Comparison of ENCODE assay signal across 11 cellular contexts in the genomic region with DNA sequence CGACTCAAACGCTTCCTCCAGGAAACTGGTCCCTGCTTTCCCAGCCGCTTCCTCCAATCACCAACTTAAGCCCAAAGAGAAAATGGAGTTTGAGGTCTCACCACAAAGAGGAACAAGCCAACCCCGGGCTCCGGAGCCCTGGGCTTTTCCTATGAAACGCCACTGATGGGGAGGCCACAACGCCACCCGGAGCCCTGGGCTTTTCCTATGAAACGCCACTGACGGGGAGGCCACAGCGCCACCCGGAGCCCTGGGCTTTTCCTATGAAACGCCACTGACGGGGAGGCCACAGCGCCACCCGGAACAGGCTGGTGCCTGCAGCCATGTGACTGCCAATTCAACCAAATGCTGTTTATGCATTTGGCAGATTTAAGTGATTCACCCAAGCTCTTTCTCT. TPM values are rescaled to one million over a fixed set of nuclear protein-coding genes. Genes with fewer than 3 reads are reported as not detected.
A peak's percentile ranks its signal among the peaks of the same experiment; 100 is the strongest.
DNase-seq lines count a peak whose midpoint lies in the region; ATAC-seq and TF ChIP-seq lines count a peak whose summit lies in the region.
"Had no signal": no experiment of that assay in that cellular context is flagged by ENCODE, and none has a peak within 500 bp of the region (broad histone marks: within the 10 kb centered on the region; RNA-seq: fewer than 3 reads in every experiment).

No MANE protein-coding gene starts in this region.

- no peak for TF ChIP-seq CTCF in GM10248 (IDR thresholded peaks at IDR 0.05; ENCODE audit: control extremely low read depth, extremely low read depth, low read depth, missing control alignments)

- H3K9me3 Mint-ChIP-seq in T-cell: no peaks in the 10 kb centered on the region
- H3K9me3 Mint-ChIP-seq: endodermal cell had no signal

- H3K27me3 Mint-ChIP-seq in T-cell: no peaks in the 10 kb centered on the region

- intact Hi-C loops in right cardiac atrium (cut with DNase I): no loop called here

- CTCF ChIA-PET in T-cell (lab: Charles Lee) (no interaction called here), GM10248 (lab: Yijun Ruan, JAX) (no interaction called here)

- H3K27me3 ChIP-seq in right cardiac atrium (ENCODE audit: control insufficient read depth, insufficient read depth): no peaks in the 10 kb centered on the region

- DNase-seq in stimulated activated CD4-positive, alpha-beta T cell treated with anti-CD3 and anti-CD28 coated beads, Interleukin-15, amount 100 ng/mL, for 24 hours: peak; percentile 48
- no peak for DNase-seq in stimulated activated CD4-positive, alpha-beta T cell treated with anti-CD3 and anti-CD28 coated beads, Interleukin-4, amount 100 ng/mL, for 4 hours
- DNase-seq in T-cell (peak in 1 of 34 experiments; percentile 32), right cardiac atrium (peak in 2 of 3 donors; percentile 76 to 79), GM10248 (ENCODE audit: extremely low spot score) (no peak), GM03348 (ENCODE audit: low spot score) (no peak)
- DNase-seq: endodermal cell, SHP77 treated with DMSO at 0.1 percent for 48 hours had no signal

- no peaks in the 10 kb centered on the region for H3K9me3 ChIP-seq in right cardiac atrium (ENCODE audit: control insufficient read depth, low read length)
- H3K9me3 ChIP-seq: Caco-2 had no signal

- H3K4me3 Mint-ChIP-seq in T-cell: peak overlapping the region in 2 of 3 donors; percentile 21 to 80
- H3K4me3 Mint-ChIP-seq: endodermal cell had no signal

- no peaks in the 10 kb centered on the region for H3K4me1 ChIP-seq in right cardiac atrium (ENCODE audit: control insufficient read depth, insufficient read depth, low read length)
- H3K4me1 ChIP-seq: Caco-2 had no signal

- no peaks in the 10 kb centered on the region for H3K36me3 Mint-ChIP-seq in T-cell

- 71% methylated on average over 16 of the region's 16 CpGs for WGBS in right cardiac atrium

- H3K27ac ChIP-seq in right cardiac atrium (ENCODE audit: low read length): no peak overlapping the region

- H3K27ac Mint-ChIP-seq in T-cell: peak overlapping the region in 1 of 2 donors; percentile 81

- H3K4me3 ChIP-seq in right cardiac atrium (ENCODE audit: low read length): no peak overlapping the region

- peaks cover 23 to 37% (median 36%) of the 10 kb centered on the region in 3 donors for H3K4me1 Mint-ChIP-seq in T-cell

- no peak for ATAC-seq in T-cell (replicated peaks in 1 of 4)
- no peak for ATAC-seq in right cardiac atrium
- no peak for ATAC-seq in HG02840 (IDR thresholded peaks at IDR 0.05; ENCODE audit: low FRiP score, unreplicated experiment)
- ATAC-seq in GM21367 (IDR thresholded peaks at IDR 0.05; ENCODE audit: unreplicated experiment): no peak

- POLR2A ChIA-PET in T-cell (lab: Charles Lee) (no interaction called here), GM10248 (lab: Yijun Ruan, JAX) (no interaction called here)

RNA-seq across cellular contexts. Expression of a gene that starts 45.8 kb away (rescaled TPM):
- total RNA-seq in T-cell: 1 to 10 TPM in 4 of 5 donors, under 1 TPM in 1; 0.66 to 3.9 (median 3.2) TPM
- 10 to 100 TPM in 1 of 4 donors, 1 to 10 TPM in 3; 1.9 to 13.8 (median 5.6) TPM for total RNA-seq in right cardiac atrium
- 11.0 TPM for polyA plus RNA-seq in right cardiac atrium
- total RNA-seq: Caco-2 had no signal

Comparison
In these comparisons a context has a peak if more than half of its experiments do, and no peak if none do; other contexts are left out.
1. DNase-seq: peak in stimulated activated CD4-positive, alpha-beta T cell treated with anti-CD3 and anti-CD28 coated beads, Interleukin-15, amount 100 ng/mL, for 24 hours (single experiment) and right cardiac atrium (2 of 3); none in stimulated activated CD4-positive, alpha-beta T cell treated with anti-CD3 and anti-CD28 coated beads, Interleukin-4, amount 100 ng/mL, for 4 hours (0 of 2), GM10248 (single experiment) and GM03348 (single experiment).